ENCODE assay signal across 13 cellular contexts in the genomic region with DNA sequence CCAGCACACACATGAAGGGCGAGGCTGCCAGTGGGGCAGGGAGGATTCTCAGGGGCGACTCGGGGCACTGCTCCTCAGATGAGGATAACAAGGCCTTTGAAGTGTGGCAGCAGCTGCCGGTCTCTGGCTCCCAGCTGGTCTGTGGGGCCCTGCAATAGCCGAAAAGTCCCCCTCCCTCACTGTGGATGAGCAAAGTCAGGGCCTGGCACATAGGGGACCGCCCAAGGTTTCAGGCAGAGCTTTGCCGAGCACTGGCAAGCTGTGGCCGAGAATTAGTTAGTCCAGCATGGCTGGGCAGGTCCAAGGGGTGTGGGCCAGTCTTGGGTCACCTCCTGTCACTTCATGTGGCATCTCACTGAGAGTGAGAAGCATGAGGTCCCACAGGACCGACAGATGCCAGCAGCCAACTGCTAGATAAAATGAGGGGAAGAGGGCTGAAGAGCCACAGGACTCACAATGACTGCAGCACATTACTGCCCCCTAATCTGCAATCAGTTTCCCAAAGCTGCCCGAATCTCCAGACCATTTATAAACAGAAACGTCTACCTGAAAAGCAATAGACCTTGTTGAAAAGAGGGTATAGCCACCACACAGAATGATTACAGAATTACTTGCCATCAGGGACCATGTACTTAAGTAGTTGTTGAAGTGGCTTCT. TPM values are rescaled to one million over a fixed set of nuclear protein-coding genes. Genes with fewer than 3 reads are reported as not detected.
DNase-seq lines count a peak whose midpoint lies in the region; ATAC-seq, FAIRE-seq and TF ChIP-seq lines count a peak whose summit lies in the region.
"Had no signal": no experiment of that assay in that cellular context is flagged by ENCODE, and none has a peak within 500 bp of the region (broad histone marks: within the 10 kb centered on the region; RNA-seq: fewer than 3 reads in every experiment).

No MANE protein-coding gene starts in this region.

- ATAC-seq in heart right ventricle (no peak), upper lobe of right lung (no peak)

- TF ChIP-seq CTCF in heart right ventricle (IDR thresholded peaks at IDR 0.05) (no peak), upper lobe of right lung (IDR thresholded peaks at IDR 0.05) (no peak)

- no peak overlapping the region for H2BK5ac ChIP-seq in neuronal stem cell (ENCODE audit: low read length)

- peak overlapping the region in 6 of 10 donors; percentile 30 to 66 (median 57) for H3K4me3 ChIP-seq in heart right ventricle
- no peak overlapping the region for H3K4me3 ChIP-seq in neuronal stem cell (ENCODE audit: low read length in 2 of 2)
- peak overlapping the region; percentile 58 for H3K4me3 ChIP-seq in upper lobe of right lung

- H3K4me1 ChIP-seq in heart right ventricle (peaks cover 15 to 41% (median 27%) of the 10 kb centered on the region in 9 donors), neuronal stem cell (ENCODE audit: control insufficient read depth in 2 of 2, insufficient read depth in 1 of 2, low read depth in 1 of 2, low read length in 2 of 2) (peaks cover 14 to 20% of the 10 kb centered on the region in 2 donors), upper lobe of right lung (peaks cover 12% of the 10 kb centered on the region)

- 51 to 58% methylated on average over 11 of the region's 11 CpGs for WGBS in heart right ventricle, 2 donors
- no CpG with 5 or more reads among the region's 11 CpGs for WGBS in neuronal stem cell (ENCODE audit: extremely low coverage in 2 of 2, insufficient read length in 2 of 2, insufficient replicate concordance in 1 of 2), 2 donors

- no peak overlapping the region for H4K91ac ChIP-seq in neuronal stem cell (ENCODE audit: low read depth, low read length, poor library complexity)

- H3K79me1 ChIP-seq in neuronal stem cell (ENCODE audit: low read depth, low read length) = no peaks in the 10 kb centered on the region

- peak overlapping the region; percentile 51 for H2AK5ac ChIP-seq in neuronal stem cell (ENCODE audit: low read depth, low read length)

- H3K27me3 ChIP-seq in heart right ventricle (no peaks in the 10 kb centered on the region), neuronal stem cell (ENCODE audit: control insufficient read depth in 3 of 3, insufficient read depth in 3 of 3, low read depth in 1 of 3, low read length in 3 of 3) (peaks cover 0 to 3% (median 0%) of the 10 kb centered on the region in 3 experiments), upper lobe of right lung (no peaks in the 10 kb centered on the region)

- no peak overlapping the region for H3K23ac ChIP-seq in neuronal stem cell (ENCODE audit: low read depth, low read length, poor library complexity)

- H3K4me2 ChIP-seq in neuronal stem cell (ENCODE audit: insufficient read depth, low read length, poor library complexity, severe bottlenecking) = no peak overlapping the region

- H3K9me3 ChIP-seq in heart right ventricle (no peaks in the 10 kb centered on the region), neuronal stem cell (replicated peaks in 1 of 2; ENCODE audit: control insufficient read depth in 2 of 2, insufficient read depth in 1 of 2, low read depth in 1 of 2, low read length in 2 of 2) (no peaks in the 10 kb centered on the region), upper lobe of right lung (no peaks in the 10 kb centered on the region)

- no peak overlapping the region for H3K18ac ChIP-seq in neuronal stem cell (ENCODE audit: low read length)

- H3K4ac ChIP-seq in neuronal stem cell (ENCODE audit: low read length) = no peak overlapping the region

- H2AFZ ChIP-seq in neuronal stem cell (ENCODE audit: low read length) = no peak overlapping the region

- H3K14ac ChIP-seq in neuronal stem cell (ENCODE audit: low read length) = no peak overlapping the region

- peaks cover 0 to 18% (median 0%) of the 10 kb centered on the region in 9 donors for H3K36me3 ChIP-seq in heart right ventricle
- H3K36me3 ChIP-seq in neuronal stem cell (replicated peaks in 1 of 2; ENCODE audit: control insufficient read depth in 2 of 2, insufficient read depth in 2 of 2, low read length in 2 of 2) = no peaks in the 10 kb centered on the region
- H3K36me3 ChIP-seq in upper lobe of right lung = peaks cover 14% of the 10 kb centered on the region

- H2BK120ac ChIP-seq in neuronal stem cell (ENCODE audit: low read depth, low read length) = no peak overlapping the region

- no peak overlapping the region for H2BK12ac ChIP-seq in neuronal stem cell (ENCODE audit: low read length)

- no peak overlapping the region for H4K8ac ChIP-seq in neuronal stem cell (ENCODE audit: low read depth, low read length)

- FAIRE-seq in urothelium cell line (lab: Jason Lieb, UNC) = no peak

- peak overlapping the region in 8 of 10 donors; percentile 10 to 87 (median 71) for H3K27ac ChIP-seq in heart right ventricle
- no peak overlapping the region for H3K27ac ChIP-seq in neuronal stem cell (replicated peaks; ENCODE audit: low read length)
- H3K27ac ChIP-seq in upper lobe of right lung = peak overlapping the region; percentile 75
- H3K27ac ChIP-seq: HL-60 had no signal

- no peak overlapping the region for H3K9ac ChIP-seq in neuronal stem cell (ENCODE audit: low read depth, low read length, poor library complexity)

- intact Hi-C loops in heart right ventricle (cut with DNase I) = loop anchor here in 3 of 10 donors (5.0 to 10.0 kb wide), 2 partner anchors 67 to 174 kb away; partner anchors contain the start of gene ZC3H7B (in 3 of the 3)
- intact Hi-C loops in cardiac septum (cut with DNase I) = no loop called here
- intact Hi-C loops in upper lobe of right lung (cut with DNase I) = no loop called here

- H2BK15ac ChIP-seq in neuronal stem cell (ENCODE audit: low read length) = peak overlapping the region; percentile 59

- DNase-seq in heart right ventricle (no peak), cardiac septum (ENCODE audit: low spot score) (no peak), cerebellum (ENCODE audit: low spot score) (peak; percentile 71), neuronal stem cell (ENCODE audit: low spot score) (no peak), upper lobe of right lung (no peak), urothelium cell line (ENCODE audit: low spot score) (no peak), LoVo (ENCODE audit: low spot score) (no peak)
- no peak for DNase-seq in activated CD8-positive, alpha-beta memory T cell treated with anti-CD3 and anti-CD28 coated beads for 24 hours
- DNase-seq: activated CD4-positive, alpha-beta T cell treated with anti-CD3 and anti-CD28 coated beads, Interleukin-2, amount 50 U/mL, for 48 hours; activated gamma-delta T cell treated with Interleukin-2 at 50 U/mL for 16 hours; MM.1S; stimulated activated CD4-positive, alpha-beta T cell treated with anti-CD3 and anti-CD28 coated beads, Interleukin-4, amount 100 ng/mL, for 4 hours had no signal

RNA-seq across cellular contexts. Expression of gene TEF, which starts 12.5 kb away (rescaled TPM):
- 10 to 100 TPM in 9 of 10 donors, 1 to 10 TPM in 1; 8.6 to 29.1 (median 18.4) TPM for total RNA-seq in heart right ventricle
- polyA plus RNA-seq in heart right ventricle = 10 to 100 TPM in 1 of 2 donors, 1 to 10 TPM in 1; 5.5 to 10.6 TPM
- 14.0 TPM for total RNA-seq in cardiac septum
- 6.3 TPM for total RNA-seq in cerebellum
- polyA plus RNA-seq in neuronal stem cell (2013, experiment 1 of 2) = 15.1 TPM
- polyA plus RNA-seq in neuronal stem cell (2013, experiment 2 of 2) = 15.8 TPM
- 45.6 TPM for total RNA-seq in upper lobe of right lung

Comparison
In these comparisons a context has a peak if more than half of its experiments do, and no peak if none do; other contexts are left out.
1. H3K4me3 ChIP-seq: peak in heart right ventricle (6 of 10) and upper lobe of right lung (single experiment); none in neuronal stem cell (0 of 2).